In the genomic region with DNA sequence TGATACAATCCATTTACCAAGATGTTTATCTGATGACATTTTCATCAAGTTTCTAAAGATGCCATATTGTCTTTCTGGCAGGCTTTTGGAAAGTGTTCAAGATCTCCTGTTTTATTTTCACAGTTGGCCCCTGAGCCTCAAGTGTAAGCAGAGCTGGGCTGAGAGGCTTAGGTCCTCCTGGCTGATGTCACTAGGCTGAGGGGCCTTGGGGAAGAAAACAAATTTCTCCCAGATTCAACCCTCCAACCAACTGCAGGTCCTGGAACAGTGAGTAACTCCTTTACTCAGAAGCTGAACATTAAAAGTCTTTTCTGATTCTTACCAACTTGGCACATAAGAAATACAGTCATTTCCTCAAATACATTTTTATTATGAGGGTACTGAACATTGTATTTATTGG, we compare ENCODE assay signal across 17 cellular contexts. TPM values are rescaled to one million over a fixed set of nuclear protein-coding genes. Genes with fewer than 3 reads are reported as not detected.
"Had no signal": no experiment of that assay in that cellular context is flagged by ENCODE, and none has a peak within 500 bp of the region (broad histone marks: within the 10 kb centered on the region; RNA-seq: fewer than 3 reads in every experiment).

No MANE protein-coding gene starts in this region.

- DNase-seq: activated naive CD4-positive, alpha-beta T cell; body of pancreas; cortex of kidney; endodermal cell; heart right ventricle; islet precursor cell; left cardiac atrium; midbrain; ovary; SIG-M5; stimulated activated CD4-positive, alpha-beta T cell treated with anti-CD3 and anti-CD28 coated beads, Interleukin-4, amount 100 ng/mL, for 1 hour; stomach; T1000 had no signal

- H3K9me3 Mint-ChIP-seq: endodermal cell, nephron had no signal

- H3K27ac Mint-ChIP-seq: endodermal cell, nephron had no signal

- H3K4me3 Mint-ChIP-seq: endodermal cell, nephron had no signal

- H3K4me1 Mint-ChIP-seq: nephron had no signal

- ATAC-seq: body of pancreas, gastroesophageal sphincter, heart right ventricle, left cardiac atrium, SK-N-SH treated with all-trans-retinoic acid at 6 μM for 48 hours had no signal

RNA-seq across cellular contexts. Expression of a gene that starts 14.9 kb away (rescaled TPM):
- total RNA-seq: cardiac muscle cell had no signal
